2 cellular contexts compared by ENCODE assay signal in genomic region chr6:158768396-158768795, GRCh38.
TF ChIP-seq lines count a peak whose summit lies in the region.

No MANE protein-coding gene starts in this region.

TF ChIP-seq in GM12878, 131 proteins besides CTCF, POLR2A, EP300 and RAD21 (continues in another document):
- TF ChIP-seq, protein P1, sequence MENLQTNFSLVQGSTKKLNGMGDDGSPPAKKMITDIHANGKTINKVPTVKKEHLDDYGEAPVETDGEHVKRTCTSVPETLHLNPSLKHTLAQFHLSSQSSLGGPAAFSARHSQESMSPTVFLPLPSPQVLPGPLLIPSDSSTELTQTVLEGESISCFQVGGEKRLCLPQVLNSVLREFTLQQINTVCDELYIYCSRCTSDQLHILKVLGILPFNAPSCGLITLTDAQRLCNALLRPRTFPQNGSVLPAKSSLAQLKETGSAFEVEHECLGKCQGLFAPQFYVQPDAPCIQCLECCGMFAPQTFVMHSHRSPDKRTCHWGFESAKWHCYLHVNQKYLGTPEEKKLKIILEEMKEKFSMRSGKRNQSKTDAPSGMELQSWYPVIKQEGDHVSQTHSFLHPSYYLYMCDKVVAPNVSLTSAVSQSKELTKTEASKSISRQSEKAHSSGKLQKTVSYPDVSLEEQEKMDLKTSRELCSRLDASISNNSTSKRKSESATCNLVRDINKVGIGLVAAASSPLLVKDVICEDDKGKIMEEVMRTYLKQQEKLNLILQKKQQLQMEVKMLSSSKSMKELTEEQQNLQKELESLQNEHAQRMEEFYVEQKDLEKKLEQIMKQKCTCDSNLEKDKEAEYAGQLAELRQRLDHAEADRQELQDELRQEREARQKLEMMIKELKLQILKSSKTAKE (IDR thresholded peaks at IDR 0.05; ENCODE audit: low read depth, poor library complexity, severe bottlenecking): no peak
- no peak for TF ChIP-seq GABPA (IDR thresholded peaks at IDR 0.05; ENCODE audit: low read depth)
- TF ChIP-seq ZNF592 (IDR thresholded peaks at IDR 0.05): no peak
- TF ChIP-seq POLR2AphosphoS5 (IDR thresholded peaks at IDR 0.05; ENCODE audit: low read length): no peak
- no peak for TF ChIP-seq IKZF1 (conservative IDR thresholded peaks at IDR 0.05)
- no peak for TF ChIP-seq CEBPZ (IDR thresholded peaks at IDR 0.05; ENCODE audit: low read depth, low read length)
- TF ChIP-seq CBX3 (IDR thresholded peaks at IDR 0.05; ENCODE audit: borderline replicate concordance, low read depth): no peak
- TF ChIP-seq, protein P2, sequence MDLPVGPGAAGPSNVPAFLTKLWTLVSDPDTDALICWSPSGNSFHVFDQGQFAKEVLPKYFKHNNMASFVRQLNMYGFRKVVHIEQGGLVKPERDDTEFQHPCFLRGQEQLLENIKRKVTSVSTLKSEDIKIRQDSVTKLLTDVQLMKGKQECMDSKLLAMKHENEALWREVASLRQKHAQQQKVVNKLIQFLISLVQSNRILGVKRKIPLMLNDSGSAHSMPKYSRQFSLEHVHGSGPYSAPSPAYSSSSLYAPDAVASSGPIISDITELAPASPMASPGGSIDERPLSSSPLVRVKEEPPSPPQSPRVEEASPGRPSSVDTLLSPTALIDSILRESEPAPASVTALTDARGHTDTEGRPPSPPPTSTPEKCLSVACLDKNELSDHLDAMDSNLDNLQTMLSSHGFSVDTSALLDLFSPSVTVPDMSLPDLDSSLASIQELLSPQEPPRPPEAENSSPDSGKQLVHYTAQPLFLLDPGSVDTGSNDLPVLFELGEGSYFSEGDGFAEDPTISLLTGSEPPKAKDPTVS (IDR thresholded peaks at IDR 0.05; ENCODE audit: low read depth, low read length): no peak
- TF ChIP-seq JUNB (IDR thresholded peaks at IDR 0.05): no peak
- no peak for TF ChIP-seq RFX5 (IDR thresholded peaks at IDR 0.05; ENCODE audit: low read depth, low read length)
- TF ChIP-seq NFXL1 (IDR thresholded peaks at IDR 0.05; ENCODE audit: borderline replicate concordance): no peak
- TF ChIP-seq, protein P3, sequence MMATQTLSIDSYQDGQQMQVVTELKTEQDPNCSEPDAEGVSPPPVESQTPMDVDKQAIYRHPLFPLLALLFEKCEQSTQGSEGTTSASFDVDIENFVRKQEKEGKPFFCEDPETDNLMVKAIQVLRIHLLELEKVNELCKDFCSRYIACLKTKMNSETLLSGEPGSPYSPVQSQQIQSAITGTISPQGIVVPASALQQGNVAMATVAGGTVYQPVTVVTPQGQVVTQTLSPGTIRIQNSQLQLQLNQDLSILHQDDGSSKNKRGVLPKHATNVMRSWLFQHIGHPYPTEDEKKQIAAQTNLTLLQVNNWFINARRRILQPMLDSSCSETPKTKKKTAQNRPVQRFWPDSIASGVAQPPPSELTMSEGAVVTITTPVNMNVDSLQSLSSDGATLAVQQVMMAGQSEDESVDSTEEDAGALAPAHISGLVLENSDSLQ (IDR thresholded peaks at IDR 0.05): no peak

TF ChIP-seq in GM12891, 5 proteins besides CTCF, POLR2A, EP300 and RAD21:
- no peak for TF ChIP-seq PAX5 (IDR thresholded peaks at IDR 0.05; ENCODE audit: insufficient read depth, low read length, severe bottlenecking)
- TF ChIP-seq TAF1 (IDR thresholded peaks at IDR 0.05; ENCODE audit: low read depth, low read length): no peak
- TF ChIP-seq SPI1 (IDR thresholded peaks at IDR 0.05; ENCODE audit: low read depth, low read length): no peak
